8 cellular contexts compared by ENCODE assay signal in the genomic region with DNA sequence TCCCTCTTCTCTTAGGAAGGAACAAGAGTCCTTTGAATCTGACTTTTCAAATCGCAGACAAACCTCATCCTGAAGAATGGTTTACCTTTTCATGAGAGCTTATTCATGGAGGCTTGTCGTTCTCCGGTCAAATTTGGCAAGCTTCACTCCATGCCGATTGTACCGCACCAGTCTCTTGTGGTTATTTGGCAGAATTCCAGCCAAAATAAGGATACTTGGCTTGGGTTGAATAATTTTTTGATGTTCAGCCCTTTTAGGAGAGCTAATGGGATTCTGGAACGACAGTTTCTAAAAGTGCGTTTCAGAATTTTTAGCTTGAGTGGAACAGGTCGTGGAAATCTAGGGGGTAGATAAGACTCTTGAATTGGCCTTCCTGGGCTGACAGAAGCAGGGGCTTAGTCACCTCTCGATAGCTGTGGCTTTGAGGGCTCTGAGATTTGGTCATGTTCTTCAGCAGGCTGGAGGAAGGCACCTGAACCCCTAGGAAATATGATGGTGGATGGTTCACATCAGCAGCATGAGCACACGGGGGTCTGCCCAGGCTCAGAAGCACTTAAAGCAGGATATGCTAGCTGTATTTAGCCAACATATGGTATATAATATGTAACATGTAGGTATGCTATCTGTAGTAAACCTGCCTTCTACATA. TPM values are rescaled to one million over a fixed set of nuclear protein-coding genes. Genes with fewer than 3 reads are reported as not detected.
DNase-seq lines count a peak whose midpoint lies in the region; ATAC-seq and TF ChIP-seq lines count a peak whose summit lies in the region.

No MANE protein-coding gene starts in this region.

- peaks cover 69% of the 10 kb centered on the region for H3K4me1 Mint-ChIP-seq in CD14-positive monocyte
- H3K4me1 Mint-ChIP-seq in activated naive CD8-positive, alpha-beta T cell treated with anti-CD3 and anti-CD28 coated beads for 36 hours = peaks cover 71% of the 10 kb centered on the region

- H3K4me1 ChIP-seq in Loucy (ENCODE audit: insufficient read depth, low read length, poor library complexity, severe bottlenecking) = peaks cover 41% of the 10 kb centered on the region
- peaks cover 2 to 7% of the 10 kb centered on the region in 2 donors for H3K4me1 ChIP-seq in lung (ENCODE audit: control insufficient read depth in 2 of 2, insufficient read depth in 2 of 2, low read length in 2 of 2)

- H3K9me3 Mint-ChIP-seq in CD14-positive monocyte = no peaks in the 10 kb centered on the region
- no peaks in the 10 kb centered on the region for H3K9me3 Mint-ChIP-seq in activated naive CD8-positive, alpha-beta T cell treated with anti-CD3 and anti-CD28 coated beads for 36 hours

- H3F3A ChIP-seq in Loucy (ENCODE audit: low read depth) = no peaks in the 10 kb centered on the region

- DNase-seq in CD14-positive monocyte (ENCODE audit: low spot score) = no peak
- peak; percentile 35 for DNase-seq in activated naive CD8-positive, alpha-beta T cell treated with anti-CD3 and anti-CD28 coated beads for 36 hours
- DNase-seq in lung (ENCODE audit: low spot score) = no peak

- peak overlapping the region in 1 of 2 donors; percentile 31 for H3K27ac ChIP-seq in lung (ENCODE audit: low read depth in 1 of 2, low read length in 1 of 2)

- H3K27me3 ChIP-seq in Loucy (ENCODE audit: insufficient read depth, low read length, poor library complexity, severe bottlenecking) (no peaks in the 10 kb centered on the region), lung (ENCODE audit: control insufficient read depth, insufficient read depth) (no peaks in the 10 kb centered on the region)

- H3K36me3 ChIP-seq in Loucy (ENCODE audit: insufficient read depth, low read length) = no peaks in the 10 kb centered on the region
- no peaks in the 10 kb centered on the region for H3K36me3 ChIP-seq in lung (ENCODE audit: control insufficient read depth in 2 of 2, insufficient read depth in 2 of 2, low read length in 2 of 2)

- H3K36me3 Mint-ChIP-seq in CD14-positive monocyte = peaks cover 6 to 14% of the 10 kb centered on the region in 2 donors
- H3K36me3 Mint-ChIP-seq in activated naive CD8-positive, alpha-beta T cell treated with anti-CD3 and anti-CD28 coated beads for 36 hours = peaks cover 4% of the 10 kb centered on the region

- H3K9me2 ChIP-seq in Loucy (replicated peaks; ENCODE audit: low read depth, low read length) = no peaks in the 10 kb centered on the region

- ATAC-seq in lung (ENCODE audit: insufficient read depth, low FRiP score) = no peak
- ATAC-seq in GM21515 (IDR thresholded peaks at IDR 0.05; ENCODE audit: unreplicated experiment) = no peak
- no peak for ATAC-seq in GM21737 (IDR thresholded peaks at IDR 0.05; ENCODE audit: unreplicated experiment)
- no peak for ATAC-seq in HG03159 (IDR thresholded peaks at IDR 0.05; ENCODE audit: unreplicated experiment)
- ATAC-seq in HG03439 (IDR thresholded peaks at IDR 0.05; ENCODE audit: unreplicated experiment) = no peak

- H3K9ac ChIP-seq in Loucy (ENCODE audit: low read depth, low read length, poor library complexity, severe bottlenecking) = peak overlapping the region; percentile 62

- no peak overlapping the region for H2AFZ ChIP-seq in Loucy (ENCODE audit: low read length)

- H3K9me3 ChIP-seq in Loucy (ENCODE audit: insufficient read depth, low read depth, low read length) (no peaks in the 10 kb centered on the region), lung (ENCODE audit: control insufficient read depth in 2 of 2, insufficient read depth in 1 of 2, low read length in 1 of 2) (no peaks in the 10 kb centered on the region)

- peaks cover 51% of the 10 kb centered on the region for H3K79me2 ChIP-seq in Loucy (ENCODE audit: insufficient read depth, low read length)

- H3K27ac Mint-ChIP-seq in CD14-positive monocyte = peak overlapping the region in 1 of 7 donors; percentile 95
- H3K27ac Mint-ChIP-seq in activated naive CD8-positive, alpha-beta T cell treated with anti-CD3 and anti-CD28 coated beads for 36 hours = peak overlapping the region; percentile 75

- H3K4me2 ChIP-seq in Loucy (ENCODE audit: low read depth, low read length, poor library complexity, severe bottlenecking) = peak overlapping the region; percentile 82

- TF ChIP-seq CTCF in CD14-positive monocyte (IDR thresholded peaks at IDR 0.05) = no peak
- TF ChIP-seq CTCF in Loucy (conservative IDR thresholded peaks at IDR 0.05; ENCODE audit: low read length) = no peak
- no peak for TF ChIP-seq CTCF in lung (IDR thresholded peaks at IDR 0.05; ENCODE audit: control extremely low read depth, extremely low read depth)

- intact Hi-C loops in CD14-positive monocyte (cut with micrococcal nuclease) = loop anchor here (5.0 to 10.0 kb wide), 5 partner anchors 46 to 116 kb away; partner anchors contain the start of genes MSMO1 (in 2 of the 2) and TMEM192 (in 1 of the 2)

- peaks cover 0 to 6% (median 0%) of the 10 kb centered on the region in 3 donors for H3K27me3 Mint-ChIP-seq in CD14-positive monocyte (ENCODE audit: low read depth in 3 of 3)
- no peaks in the 10 kb centered on the region for H3K27me3 Mint-ChIP-seq in activated naive CD8-positive, alpha-beta T cell treated with anti-CD3 and anti-CD28 coated beads for 36 hours

- H4K20me1 ChIP-seq in Loucy (ENCODE audit: insufficient read depth, low read length, poor library complexity, severe bottlenecking) = peaks cover 23% of the 10 kb centered on the region

- peak overlapping the region; percentile 92 to 93 for H3K4me3 Mint-ChIP-seq in CD14-positive monocyte
- peak overlapping the region; percentile 89 for H3K4me3 Mint-ChIP-seq in activated naive CD8-positive, alpha-beta T cell treated with anti-CD3 and anti-CD28 coated beads for 36 hours

- 47 to 72% methylated on average over 10 of the region's 10 CpGs for WGBS in lung, 2 donors

- peak overlapping the region; percentile 97 for H3K4me3 ChIP-seq in Loucy (ENCODE audit: low read length, poor library complexity, severe bottlenecking)
- H3K4me3 ChIP-seq in lung = peak overlapping the region; percentile 39

RNA-seq across cellular contexts. Expression of gene KLHL2, which starts 1.5 kb away (rescaled TPM):
- polyA plus RNA-seq in CD14-positive monocyte (10 to 100 TPM in 1 of 2 donors, 1 to 10 TPM in 1; 6.9 to 11.1 TPM), lung (10 to 100 TPM; 17.3 to 42.5 TPM)
- 10 to 100 TPM; 23.7 to 28.0 TPM for total RNA-seq in activated naive CD8-positive, alpha-beta T cell treated with anti-CD3 and anti-CD28 coated beads for 36 hours
- 10 to 100 TPM; 25.0 to 43.0 TPM for total RNA-seq in lung
